ENCODE assay signal across 1 cellular context in genomic region chr14:61042220-61042619, GRCh38.
A peak's percentile ranks its signal among the peaks of the same experiment; 100 is the strongest.
TF ChIP-seq lines count a peak whose summit lies in the region.

No MANE protein-coding gene starts in this region.

TF ChIP-seq in HepG2, 621 proteins besides CTCF, POLR2A, EP300 and RAD21 (continued from another document and continues in another):
- TF ChIP-seq, protein P1, sequence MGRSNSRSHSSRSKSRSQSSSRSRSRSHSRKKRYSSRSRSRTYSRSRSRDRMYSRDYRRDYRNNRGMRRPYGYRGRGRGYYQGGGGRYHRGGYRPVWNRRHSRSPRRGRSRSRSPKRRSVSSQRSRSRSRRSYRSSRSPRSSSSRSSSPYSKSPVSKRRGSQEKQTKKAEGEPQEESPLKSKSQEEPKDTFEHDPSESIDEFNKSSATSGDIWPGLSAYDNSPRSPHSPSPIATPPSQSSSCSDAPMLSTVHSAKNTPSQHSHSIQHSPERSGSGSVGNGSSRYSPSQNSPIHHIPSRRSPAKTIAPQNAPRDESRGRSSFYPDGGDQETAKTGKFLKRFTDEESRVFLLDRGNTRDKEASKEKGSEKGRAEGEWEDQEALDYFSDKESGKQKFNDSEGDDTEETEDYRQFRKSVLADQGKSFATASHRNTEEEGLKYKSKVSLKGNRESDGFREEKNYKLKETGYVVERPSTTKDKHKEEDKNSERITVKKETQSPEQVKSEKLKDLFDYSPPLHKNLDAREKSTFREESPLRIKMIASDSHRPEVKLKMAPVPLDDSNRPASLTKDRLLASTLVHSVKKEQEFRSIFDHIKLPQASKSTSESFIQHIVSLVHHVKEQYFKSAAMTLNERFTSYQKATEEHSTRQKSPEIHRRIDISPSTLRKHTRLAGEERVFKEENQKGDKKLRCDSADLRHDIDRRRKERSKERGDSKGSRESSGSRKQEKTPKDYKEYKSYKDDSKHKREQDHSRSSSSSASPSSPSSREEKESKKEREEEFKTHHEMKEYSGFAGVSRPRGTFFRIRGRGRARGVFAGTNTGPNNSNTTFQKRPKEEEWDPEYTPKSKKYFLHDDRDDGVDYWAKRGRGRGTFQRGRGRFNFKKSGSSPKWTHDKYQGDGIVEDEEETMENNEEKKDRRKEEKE (IDR thresholded peaks at IDR 0.05), result no peak
- TF ChIP-seq, protein P2, sequence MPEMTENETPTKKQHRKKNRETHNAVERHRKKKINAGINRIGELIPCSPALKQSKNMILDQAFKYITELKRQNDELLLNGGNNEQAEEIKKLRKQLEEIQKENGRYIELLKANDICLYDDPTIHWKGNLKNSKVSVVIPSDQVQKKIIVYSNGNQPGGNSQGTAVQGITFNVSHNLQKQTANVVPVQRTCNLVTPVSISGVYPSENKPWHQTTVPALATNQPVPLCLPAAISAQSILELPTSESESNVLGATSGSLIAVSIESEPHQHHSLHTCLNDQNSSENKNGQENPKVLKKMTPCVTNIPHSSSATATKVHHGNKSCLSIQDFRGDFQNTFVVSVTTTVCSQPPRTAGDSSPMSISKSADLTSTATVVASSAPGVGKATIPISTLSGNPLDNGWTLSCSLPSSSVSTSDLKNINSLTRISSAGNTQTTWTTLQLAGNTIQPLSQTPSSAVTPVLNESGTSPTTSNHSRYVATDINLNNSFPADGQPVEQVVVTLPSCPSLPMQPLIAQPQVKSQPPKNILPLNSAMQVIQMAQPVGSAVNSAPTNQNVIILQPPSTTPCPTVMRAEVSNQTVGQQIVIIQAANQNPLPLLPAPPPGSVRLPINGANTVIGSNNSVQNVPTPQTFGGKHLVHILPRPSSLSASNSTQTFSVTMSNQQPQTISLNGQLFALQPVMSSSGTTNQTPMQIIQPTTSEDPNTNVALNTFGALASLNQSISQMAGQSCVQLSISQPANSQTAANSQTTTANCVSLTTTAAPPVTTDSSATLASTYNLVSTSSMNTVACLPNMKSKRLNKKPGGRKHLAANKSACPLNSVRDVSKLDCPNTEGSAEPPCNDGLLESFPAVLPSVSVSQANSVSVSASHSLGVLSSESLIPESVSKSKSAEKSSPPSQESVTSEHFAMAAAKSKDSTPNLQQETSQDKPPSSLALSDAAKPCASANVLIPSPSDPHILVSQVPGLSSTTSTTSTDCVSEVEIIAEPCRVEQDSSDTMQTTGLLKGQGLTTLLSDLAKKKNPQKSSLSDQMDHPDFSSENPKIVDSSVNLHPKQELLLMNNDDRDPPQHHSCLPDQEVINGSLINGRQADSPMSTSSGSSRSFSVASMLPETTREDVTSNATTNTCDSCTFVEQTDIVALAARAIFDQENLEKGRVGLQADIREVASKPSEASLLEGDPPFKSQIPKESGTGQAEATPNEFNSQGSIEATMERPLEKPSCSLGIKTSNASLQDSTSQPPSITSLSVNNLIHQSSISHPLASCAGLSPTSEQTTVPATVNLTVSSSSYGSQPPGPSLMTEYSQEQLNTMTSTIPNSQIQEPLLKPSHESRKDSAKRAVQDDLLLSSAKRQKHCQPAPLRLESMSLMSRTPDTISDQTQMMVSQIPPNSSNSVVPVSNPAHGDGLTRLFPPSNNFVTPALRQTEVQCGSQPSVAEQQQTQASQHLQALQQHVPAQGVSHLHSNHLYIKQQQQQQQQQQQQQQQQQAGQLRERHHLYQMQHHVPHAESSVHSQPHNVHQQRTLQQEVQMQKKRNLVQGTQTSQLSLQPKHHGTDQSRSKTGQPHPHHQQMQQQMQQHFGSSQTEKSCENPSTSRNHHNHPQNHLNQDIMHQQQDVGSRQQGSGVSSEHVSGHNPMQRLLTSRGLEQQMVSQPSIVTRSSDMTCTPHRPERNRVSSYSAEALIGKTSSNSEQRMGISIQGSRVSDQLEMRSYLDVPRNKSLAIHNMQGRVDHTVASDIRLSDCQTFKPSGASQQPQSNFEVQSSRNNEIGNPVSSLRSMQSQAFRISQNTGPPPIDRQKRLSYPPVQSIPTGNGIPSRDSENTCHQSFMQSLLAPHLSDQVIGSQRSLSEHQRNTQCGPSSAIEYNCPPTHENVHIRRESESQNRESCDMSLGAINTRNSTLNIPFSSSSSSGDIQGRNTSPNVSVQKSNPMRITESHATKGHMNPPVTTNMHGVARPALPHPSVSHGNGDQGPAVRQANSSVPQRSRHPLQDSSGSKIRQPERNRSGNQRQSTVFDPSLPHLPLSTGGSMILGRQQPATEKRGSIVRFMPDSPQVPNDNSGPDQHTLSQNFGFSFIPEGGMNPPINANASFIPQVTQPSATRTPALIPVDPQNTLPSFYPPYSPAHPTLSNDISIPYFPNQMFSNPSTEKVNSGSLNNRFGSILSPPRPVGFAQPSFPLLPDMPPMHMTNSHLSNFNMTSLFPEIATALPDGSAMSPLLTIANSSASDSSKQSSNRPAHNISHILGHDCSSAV (CRISPR knock-in tag; IDR thresholded peaks at IDR 0.05; ENCODE audit: borderline replicate concordance), result no peak
- TF ChIP-seq ZNF441 (CRISPR knock-in tag; IDR thresholded peaks at IDR 0.05; ENCODE audit: borderline replicate concordance) (no peak), HNF4A (CRISPR knock-in tag; IDR thresholded peaks at IDR 0.05) (peak; percentile 29), ZNF501 (CRISPR knock-in tag; IDR thresholded peaks at IDR 0.05) (no peak), PLSCR1 (CRISPR knock-in tag; IDR thresholded peaks at IDR 0.05; ENCODE audit: borderline replicate concordance) (no peak), DMAP1 (CRISPR knock-in tag; IDR thresholded peaks at IDR 0.05) (no peak), ZNF281 (CRISPR knock-in tag; IDR thresholded peaks at IDR 0.05; ENCODE audit: borderline replicate concordance) (no peak), MIER3 (CRISPR knock-in tag; IDR thresholded peaks at IDR 0.05; ENCODE audit: borderline replicate concordance) (peak; percentile 80; the same call in 1 of the 2 replicates), SMARCC2 (IDR thresholded peaks at IDR 0.05) (no peak; the same call in 1 of the 2 replicates), KLF16 (CRISPR knock-in tag; IDR thresholded peaks at IDR 0.05) (peak in 1 of 2 experiments; percentile 57; a peak in 1 of 4 replicates), ZNF350 (CRISPR knock-in tag; IDR thresholded peaks at IDR 0.05; ENCODE audit: borderline replicate concordance, low read depth) (no peak), ZNF816 (CRISPR knock-in tag; IDR thresholded peaks at IDR 0.05; ENCODE audit: borderline replicate concordance) (no peak; the same call in 1 of the 2 replicates), KLF11 (CRISPR knock-in tag; IDR thresholded peaks at IDR 0.05) (no peak), HBP1 (CRISPR knock-in tag; IDR thresholded peaks at IDR 0.05; ENCODE audit: low read depth) (no peak)
- TF ChIP-seq, protein P3, sequence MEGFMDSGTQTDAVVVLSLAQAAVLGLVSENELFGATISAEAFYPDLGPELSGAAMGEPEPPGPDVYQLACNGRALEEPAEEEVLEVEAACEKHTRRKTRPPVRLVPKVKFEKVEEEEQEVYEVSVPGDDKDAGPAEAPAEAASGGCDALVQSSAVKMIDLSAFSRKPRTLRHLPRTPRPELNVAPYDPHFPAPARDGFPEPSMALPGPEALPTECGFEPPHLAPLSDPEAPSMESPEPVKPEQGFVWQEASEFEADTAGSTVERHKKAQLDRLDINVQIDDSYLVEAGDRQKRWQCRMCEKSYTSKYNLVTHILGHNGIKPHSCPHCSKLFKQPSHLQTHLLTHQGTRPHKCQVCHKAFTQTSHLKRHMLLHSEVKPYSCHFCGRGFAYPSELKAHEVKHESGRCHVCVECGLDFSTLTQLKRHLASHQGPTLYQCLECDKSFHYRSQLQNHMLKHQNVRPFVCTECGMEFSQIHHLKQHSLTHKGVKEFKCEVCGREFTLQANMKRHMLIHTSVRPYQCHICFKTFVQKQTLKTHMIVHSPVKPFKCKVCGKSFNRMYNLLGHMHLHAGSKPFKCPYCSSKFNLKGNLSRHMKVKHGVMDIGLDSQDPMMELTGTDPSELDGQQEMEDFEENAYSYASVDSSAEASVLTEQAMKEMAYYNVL (CRISPR knock-in tag; IDR thresholded peaks at IDR 0.05; ENCODE audit: borderline replicate concordance), result peak; percentile 41; the same call in 1 of the 2 replicates
- TF ChIP-seq, protein P4, sequence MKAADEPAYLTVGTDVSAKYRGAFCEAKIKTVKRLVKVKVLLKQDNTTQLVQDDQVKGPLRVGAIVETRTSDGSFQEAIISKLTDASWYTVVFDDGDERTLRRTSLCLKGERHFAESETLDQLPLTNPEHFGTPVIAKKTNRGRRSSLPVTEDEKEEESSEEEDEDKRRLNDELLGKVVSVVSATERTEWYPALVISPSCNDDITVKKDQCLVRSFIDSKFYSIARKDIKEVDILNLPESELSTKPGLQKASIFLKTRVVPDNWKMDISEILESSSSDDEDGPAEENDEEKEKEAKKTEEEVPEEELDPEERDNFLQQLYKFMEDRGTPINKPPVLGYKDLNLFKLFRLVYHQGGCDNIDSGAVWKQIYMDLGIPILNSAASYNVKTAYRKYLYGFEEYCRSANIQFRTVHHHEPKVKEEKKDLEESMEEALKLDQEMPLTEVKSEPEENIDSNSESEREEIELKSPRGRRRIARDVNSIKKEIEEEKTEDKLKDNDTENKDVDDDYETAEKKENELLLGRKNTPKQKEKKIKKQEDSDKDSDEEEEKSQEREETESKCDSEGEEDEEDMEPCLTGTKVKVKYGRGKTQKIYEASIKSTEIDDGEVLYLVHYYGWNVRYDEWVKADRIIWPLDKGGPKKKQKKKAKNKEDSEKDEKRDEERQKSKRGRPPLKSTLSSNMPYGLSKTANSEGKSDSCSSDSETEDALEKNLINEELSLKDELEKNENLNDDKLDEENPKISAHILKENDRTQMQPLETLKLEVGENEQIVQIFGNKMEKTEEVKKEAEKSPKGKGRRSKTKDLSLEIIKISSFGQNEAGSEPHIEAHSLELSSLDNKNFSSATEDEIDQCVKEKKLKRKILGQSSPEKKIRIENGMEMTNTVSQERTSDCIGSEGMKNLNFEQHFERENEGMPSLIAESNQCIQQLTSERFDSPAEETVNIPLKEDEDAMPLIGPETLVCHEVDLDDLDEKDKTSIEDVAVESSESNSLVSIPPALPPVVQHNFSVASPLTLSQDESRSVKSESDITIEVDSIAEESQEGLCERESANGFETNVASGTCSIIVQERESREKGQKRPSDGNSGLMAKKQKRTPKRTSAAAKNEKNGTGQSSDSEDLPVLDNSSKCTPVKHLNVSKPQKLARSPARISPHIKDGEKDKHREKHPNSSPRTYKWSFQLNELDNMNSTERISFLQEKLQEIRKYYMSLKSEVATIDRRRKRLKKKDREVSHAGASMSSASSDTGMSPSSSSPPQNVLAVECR (CRISPR knock-in tag; IDR thresholded peaks at IDR 0.05; ENCODE audit: borderline replicate concordance), result no peak
- TF ChIP-seq, protein P5, sequence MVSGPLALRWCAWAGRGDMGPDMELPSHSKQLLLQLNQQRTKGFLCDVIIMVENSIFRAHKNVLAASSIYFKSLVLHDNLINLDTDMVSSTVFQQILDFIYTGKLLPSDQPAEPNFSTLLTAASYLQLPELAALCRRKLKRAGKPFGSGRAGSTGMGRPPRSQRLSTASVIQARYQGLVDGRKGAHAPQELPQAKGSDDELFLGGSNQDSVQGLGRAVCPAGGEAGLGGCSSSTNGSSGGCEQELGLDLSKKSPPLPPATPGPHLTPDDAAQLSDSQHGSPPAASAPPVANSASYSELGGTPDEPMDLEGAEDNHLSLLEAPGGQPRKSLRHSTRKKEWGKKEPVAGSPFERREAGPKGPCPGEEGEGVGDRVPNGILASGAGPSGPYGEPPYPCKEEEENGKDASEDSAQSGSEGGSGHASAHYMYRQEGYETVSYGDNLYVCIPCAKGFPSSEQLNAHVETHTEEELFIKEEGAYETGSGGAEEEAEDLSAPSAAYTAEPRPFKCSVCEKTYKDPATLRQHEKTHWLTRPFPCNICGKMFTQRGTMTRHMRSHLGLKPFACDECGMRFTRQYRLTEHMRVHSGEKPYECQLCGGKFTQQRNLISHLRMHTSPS (CRISPR knock-in tag; IDR thresholded peaks at IDR 0.05; ENCODE audit: low read depth), result no peak
